Comparison of ENCODE assay signal across 13 cellular contexts in genomic region chr11:117972589-117973445, GRCh38. TPM values are rescaled to one million over a fixed set of nuclear protein-coding genes. Genes with fewer than 3 reads are reported as not detected.
DNase-seq lines count a peak whose midpoint lies in the region; ATAC-seq, FAIRE-seq and TF ChIP-seq lines count a peak whose summit lies in the region.
"Had no signal": no experiment of that assay in that cellular context is flagged by ENCODE, and none has a peak within 500 bp of the region (broad histone marks: within the 10 kb centered on the region; RNA-seq: fewer than 3 reads in every experiment).

No MANE protein-coding gene starts in this region.

- H3K4me1 Mint-ChIP-seq in CD14-positive monocyte: peaks cover 97% of the 10 kb centered on the region

- FAIRE-seq in GM19239 (lab: Jason Lieb, UNC): peak; percentile 26

- H3K27ac ChIP-seq in MM.1S (ENCODE audit: low read length) (no peak overlapping the region), testis (no peak overlapping the region)
- H3K27ac ChIP-seq: epithelial cell of prostate, ovary, WERI-Rb-1 had no signal

- H3K4me3 Mint-ChIP-seq in CD14-positive monocyte: peak overlapping the region in 1 of 2 donors; percentile 47

- DNase-seq in CD14-positive monocyte (ENCODE audit: low spot score): peak; percentile 22
- no peak for DNase-seq in GM19239 (ENCODE audit: insufficient read length, low spot score)
- DNase-seq in UCSD-AML1 (lab: John Stamatoyannopoulos, UW; ENCODE audit: unreplicated experiment): peak; percentile 45
- DNase-seq in left kidney (ENCODE audit: low read depth, low spot score): peak; percentile 66
- no peak for DNase-seq in MM.1S
- no peak for DNase-seq in testis
- DNase-seq in SIG-M5 treated with dmso at 0.1 percent for 504 hours (lab: John Stamatoyannopoulos, UW; ENCODE audit: unreplicated experiment): no peak
- DNase-seq: DND-41, ovary, WERI-Rb-1 had no signal

- H3K27me3 ChIP-seq in MM.1S (replicated peaks; ENCODE audit: insufficient read depth, low read length): no peaks in the 10 kb centered on the region
- no peaks in the 10 kb centered on the region for H3K27me3 ChIP-seq in testis
- H3K27me3 ChIP-seq: ovary had no signal

- TF ChIP-seq POLR2A in testis (IDR thresholded peaks at IDR 0.05): no peak

- intact Hi-C loops in CD14-positive monocyte (cut with micrococcal nuclease): loop anchor here in 1 of 2 donors (5.0 kb wide), 1 partner anchor 39 kb away; no protein-coding TSS in a partner anchor
- intact Hi-C loops in testis (cut with DNase I; ENCODE audit: low total_unique reads): no loop called here

- peak overlapping the region; percentile 79 to 96 (median 93) for H3K27ac Mint-ChIP-seq in CD14-positive monocyte

- no peak overlapping the region for H3K9ac ChIP-seq in MM.1S (ENCODE audit: low read length)

- no peaks in the 10 kb centered on the region for H3F3A ChIP-seq in MM.1S (ENCODE audit: insufficient read depth, low read length)

- H4K20me1 ChIP-seq in MM.1S (ENCODE audit: insufficient read depth, low read length): no peaks in the 10 kb centered on the region

- no peaks in the 10 kb centered on the region for H3K9me2 ChIP-seq in MM.1S (replicated peaks; ENCODE audit: insufficient read depth, low read length)

- H3K36me3 Mint-ChIP-seq in CD14-positive monocyte: peaks cover 2 to 11% of the 10 kb centered on the region in 2 donors

- H2AFZ ChIP-seq in MM.1S (ENCODE audit: low read length): no peak overlapping the region

- peaks cover 0 to 4% (median 0%) of the 10 kb centered on the region in 3 donors for H3K27me3 Mint-ChIP-seq in CD14-positive monocyte (ENCODE audit: low read depth in 3 of 3)

- H3K4me2 ChIP-seq in MM.1S (ENCODE audit: low read depth, low read length): no peak overlapping the region

- 69 to 70% methylated on average over 9 of the region's 9 CpGs for WGBS in testis, 2 donors

- H3K4me3 ChIP-seq in MM.1S (ENCODE audit: low read length): no peak overlapping the region
- no peak overlapping the region for H3K4me3 ChIP-seq in testis
- H3K4me3 ChIP-seq: ovary had no signal

- no peaks in the 10 kb centered on the region for H3K9me3 ChIP-seq in MM.1S (replicated peaks; ENCODE audit: insufficient read depth, low read length)
- H3K9me3 ChIP-seq in testis: no peaks in the 10 kb centered on the region
- H3K9me3 ChIP-seq: ovary had no signal

- no peak for TF ChIP-seq CTCF in CD14-positive monocyte (IDR thresholded peaks at IDR 0.05)
- TF ChIP-seq CTCF in MM.1S (IDR thresholded peaks at IDR 0.05; ENCODE audit: low read length): no peak
- TF ChIP-seq CTCF in testis (IDR thresholded peaks at IDR 0.05): no peak

- H3K4me1 ChIP-seq in MM.1S (ENCODE audit: low read length) (peaks cover 9% of the 10 kb centered on the region; the same call in 1 of the 2 replicates), testis (no peaks in the 10 kb centered on the region)

- ATAC-seq in GM21390 (IDR thresholded peaks at IDR 0.05; ENCODE audit: unreplicated experiment): no peak
- ATAC-seq: activated naive CD4-positive, alpha-beta T cell treated with anti-CD3 and anti-CD28 coated beads, Interleukin-2, amount 50 U/mL, for 72 hours had no signal

- no peaks in the 10 kb centered on the region for H3K79me2 ChIP-seq in MM.1S (ENCODE audit: low read length)

- peaks cover 0 to 3% (median 0%) of the 10 kb centered on the region in 7 donors for H3K9me3 Mint-ChIP-seq in CD14-positive monocyte
- H3K9me3 Mint-ChIP-seq: activated naive CD4-positive, alpha-beta T cell treated with anti-CD3 and anti-CD28 coated beads, Interleukin-2, amount 50 U/mL, for 72 hours had no signal

- H3K36me3 ChIP-seq in MM.1S (replicated peaks; ENCODE audit: insufficient read depth, low read length) (no peaks in the 10 kb centered on the region), testis (ENCODE audit: low read depth, missing control alignments) (no peaks in the 10 kb centered on the region)
- H3K36me3 ChIP-seq: ovary, WERI-Rb-1 had no signal

RNA-seq across cellular contexts. Expression of gene IL10RA, which starts 13.4 kb away (rescaled TPM):
- polyA plus RNA-seq in CD14-positive monocyte: 100 to 1,000 TPM; 152 to 226 TPM
- total RNA-seq in testis: 1 to 10 TPM; 3.6 to 7.6 TPM
- 12.8 TPM for polyA plus RNA-seq in testis (ENCODE audit: insufficient read depth, low read depth, low replicate concordance)

RNA-seq across cellular contexts. Expression of gene TMPRSS13, which starts 43.6 kb away (rescaled TPM):
- polyA plus RNA-seq in CD14-positive monocyte (under 1 TPM; 0.17 to 0.37 TPM), testis (ENCODE audit: insufficient read depth, low read depth, low replicate concordance) (0.91 TPM)
- total RNA-seq in testis: under 1 TPM; 0.74 to 0.87 TPM

Comparison
In these comparisons a context has a peak if more than half of its experiments do, and no peak if none do; other contexts are left out.
1. DNase-seq: peak in CD14-positive monocyte (single experiment), UCSD-AML1 (single experiment) and left kidney (single experiment); none in GM19239 (single experiment), MM.1S (single experiment), testis (single experiment) and SIG-M5 treated with dmso at 0.1 percent for 504 hours (single experiment).
2. RNA of gene IL10RA, which starts 13.4 kb away (polyA plus RNA-seq): 152 to 226 TPM in CD14-positive monocyte; 12.8 TPM in testis (single experiment); every median in the first group is over 10 times any median in the second.